8 cellular contexts compared by ENCODE assay signal in the genomic region with DNA sequence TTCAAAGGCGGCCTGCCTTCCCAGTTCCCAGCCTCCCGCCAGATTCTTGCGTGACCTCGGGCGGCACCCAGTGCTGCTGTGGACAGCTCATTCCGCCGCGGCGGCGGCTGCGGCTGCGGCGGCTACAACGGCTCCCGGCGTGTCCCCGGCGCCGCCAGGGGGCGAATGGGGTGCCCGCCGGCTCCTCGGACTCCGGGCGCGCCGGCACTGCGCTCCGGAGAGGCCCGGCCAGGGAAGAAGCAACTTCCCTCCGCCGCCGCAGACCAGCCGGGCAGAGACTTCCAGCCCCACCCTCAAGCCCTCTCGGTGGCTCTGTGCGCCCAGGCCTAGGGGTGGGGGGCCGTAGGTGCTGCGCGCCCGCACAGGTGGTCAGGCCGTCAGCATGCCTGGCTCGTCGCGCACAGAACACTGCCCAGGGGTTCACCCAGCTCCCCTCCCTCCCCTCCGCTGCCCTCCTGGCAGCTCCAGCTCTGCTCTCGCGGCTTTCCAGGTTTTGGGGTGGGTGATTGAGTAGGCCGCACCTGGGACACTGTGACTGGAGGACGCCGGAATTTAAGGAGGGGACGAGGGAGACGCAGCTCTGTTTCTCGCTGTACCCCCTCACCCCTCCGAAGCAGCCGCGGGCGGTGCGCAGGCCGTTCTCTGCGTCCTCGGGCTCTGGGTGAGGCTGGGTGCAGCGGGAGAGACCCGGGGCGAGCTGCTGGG. TPM values are rescaled to one million over a fixed set of nuclear protein-coding genes. Genes with fewer than 3 reads are reported as not detected.
DNase-seq lines count a peak whose midpoint lies in the region; ATAC-seq and TF ChIP-seq lines count a peak whose summit lies in the region.

No MANE protein-coding gene starts in this region.

- no peak overlapping the region for H3K27ac Mint-ChIP-seq in activated CD4-positive, alpha-beta T cell treated with anti-CD3 and anti-CD28 coated beads for 36 hours

- CTCF ChIA-PET in activated CD4-positive, alpha-beta T cell treated with anti-CD3 and anti-CD28 coated beads for 36 hours (lab: Charles Lee) = interaction anchor here (0.6 to 8.1 kb wide), 24 partner anchors 8 to 380 kb away, joined by 3 to 108 read pairs (median 5); a partner anchor contains a TSS

- POLR2A ChIA-PET in activated CD4-positive, alpha-beta T cell treated with anti-CD3 and anti-CD28 coated beads for 36 hours (lab: Charles Lee) = interaction anchor here (0.7 to 1.0 kb wide), 2 partner anchors 14 to 65 kb away, joined by 3 read pairs; no protein-coding TSS in a partner anchor

- TF ChIP-seq EP300 in Ishikawa (IDR thresholded peaks at IDR 0.05; ENCODE audit: borderline replicate concordance) = no peak

- peak; percentile 79 for DNase-seq in activated CD4-positive, alpha-beta T cell treated with anti-CD3 and anti-CD28 coated beads for 36 hours
- DNase-seq in dedifferentiated amniotic fluid mesenchymal stem cell (ENCODE audit: extremely low spot score) (peak; percentile 56), left colon (peak; percentile 54 to 79), DMS79 (lab: John Stamatoyannopoulos, UW) (no peak)
- DNase-seq in stimulated activated CD4-positive, alpha-beta T cell treated with anti-CD3 and anti-CD28 coated beads, Interleukin-15, amount 100 ng/mL, for 48 hours (ENCODE audit: low read depth in 2 of 2) = peak; percentile 33 to 43
- DNase-seq in NK-92 treated with Interleukin-12 subunit alpha and Interleukin-12 subunit beta, amount 100 ng/mL, for 24 hours (lab: John Stamatoyannopoulos, UW) = no peak

- ATAC-seq in GM18867 (IDR thresholded peaks at IDR 0.05; ENCODE audit: unreplicated experiment) (peak; percentile 54), left colon (peak; percentile 96)
- peak; percentile 84 for ATAC-seq in activated CD4-positive, alpha-beta T cell treated with anti-CD3 and anti-CD28 coated beads for 36 hours

- intact Hi-C loops in activated CD4-positive, alpha-beta T cell treated with anti-CD3 and anti-CD28 coated beads for 36 hours (cut with DNase I, micrococcal nuclease) = loop anchor here (1.0 to 2.0 kb wide), 4 partner anchors 11 to 39 kb away; a partner anchor contains a TSS
- intact Hi-C loops in left colon (cut with DNase I, micrococcal nuclease) = loop anchor here in 1 of 2 donors (10.0 kb wide), 1 partner anchor 71 kb away; no protein-coding TSS in a partner anchor

- H3K4me3 Mint-ChIP-seq in activated CD4-positive, alpha-beta T cell treated with anti-CD3 and anti-CD28 coated beads for 36 hours = peak overlapping the region; percentile 26

- peaks cover 14% of the 10 kb centered on the region for H3K4me1 Mint-ChIP-seq in activated CD4-positive, alpha-beta T cell treated with anti-CD3 and anti-CD28 coated beads for 36 hours

- peak; percentile 28; the same call in 1 of the 2 replicates for TF ChIP-seq RAD21 in Ishikawa (IDR thresholded peaks at IDR 0.05; ENCODE audit: low read depth)

- peaks cover 12% of the 10 kb centered on the region for H3K27me3 Mint-ChIP-seq in activated CD4-positive, alpha-beta T cell treated with anti-CD3 and anti-CD28 coated beads for 36 hours

- H3K9me3 Mint-ChIP-seq in activated CD4-positive, alpha-beta T cell treated with anti-CD3 and anti-CD28 coated beads for 36 hours (ENCODE audit: low read depth) = no peaks in the 10 kb centered on the region

- no peaks in the 10 kb centered on the region for H3K36me3 Mint-ChIP-seq in activated CD4-positive, alpha-beta T cell treated with anti-CD3 and anti-CD28 coated beads for 36 hours (ENCODE audit: low read depth)

TF ChIP-seq in Ishikawa, 13 proteins besides CTCF, POLR2A, EP300 and RAD21:
- TF ChIP-seq, protein P1, sequence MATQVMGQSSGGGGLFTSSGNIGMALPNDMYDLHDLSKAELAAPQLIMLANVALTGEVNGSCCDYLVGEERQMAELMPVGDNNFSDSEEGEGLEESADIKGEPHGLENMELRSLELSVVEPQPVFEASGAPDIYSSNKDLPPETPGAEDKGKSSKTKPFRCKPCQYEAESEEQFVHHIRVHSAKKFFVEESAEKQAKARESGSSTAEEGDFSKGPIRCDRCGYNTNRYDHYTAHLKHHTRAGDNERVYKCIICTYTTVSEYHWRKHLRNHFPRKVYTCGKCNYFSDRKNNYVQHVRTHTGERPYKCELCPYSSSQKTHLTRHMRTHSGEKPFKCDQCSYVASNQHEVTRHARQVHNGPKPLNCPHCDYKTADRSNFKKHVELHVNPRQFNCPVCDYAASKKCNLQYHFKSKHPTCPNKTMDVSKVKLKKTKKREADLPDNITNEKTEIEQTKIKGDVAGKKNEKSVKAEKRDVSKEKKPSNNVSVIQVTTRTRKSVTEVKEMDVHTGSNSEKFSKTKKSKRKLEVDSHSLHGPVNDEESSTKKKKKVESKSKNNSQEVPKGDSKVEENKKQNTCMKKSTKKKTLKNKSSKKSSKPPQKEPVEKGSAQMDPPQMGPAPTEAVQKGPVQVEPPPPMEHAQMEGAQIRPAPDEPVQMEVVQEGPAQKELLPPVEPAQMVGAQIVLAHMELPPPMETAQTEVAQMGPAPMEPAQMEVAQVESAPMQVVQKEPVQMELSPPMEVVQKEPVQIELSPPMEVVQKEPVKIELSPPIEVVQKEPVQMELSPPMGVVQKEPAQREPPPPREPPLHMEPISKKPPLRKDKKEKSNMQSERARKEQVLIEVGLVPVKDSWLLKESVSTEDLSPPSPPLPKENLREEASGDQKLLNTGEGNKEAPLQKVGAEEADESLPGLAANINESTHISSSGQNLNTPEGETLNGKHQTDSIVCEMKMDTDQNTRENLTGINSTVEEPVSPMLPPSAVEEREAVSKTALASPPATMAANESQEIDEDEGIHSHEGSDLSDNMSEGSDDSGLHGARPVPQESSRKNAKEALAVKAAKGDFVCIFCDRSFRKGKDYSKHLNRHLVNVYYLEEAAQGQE (IDR thresholded peaks at IDR 0.05; ENCODE audit: low read depth) = peak; percentile 73
- TF ChIP-seq EGR1 (IDR thresholded peaks at IDR 0.05) (no peak), FOXM1 (IDR thresholded peaks at IDR 0.05; ENCODE audit: borderline replicate concordance, low read depth) (no peak), TCF12 (IDR thresholded peaks at IDR 0.05; ENCODE audit: low read depth) (no peak)
TF ChIP-seq in Ishikawa: peak in this region for 1.

RNA-seq across cellular contexts. Expression of a gene that starts 20.2 kb away (rescaled TPM):
- 1 to 10 TPM; 1.7 to 1.9 TPM for total RNA-seq in activated CD4-positive, alpha-beta T cell treated with anti-CD3 and anti-CD28 coated beads for 36 hours
- total RNA-seq in left colon = 1 to 10 TPM; 8.6 to 9.3 TPM

RNA-seq across cellular contexts. Expression of a gene that starts 29.0 kb away (rescaled TPM):
- total RNA-seq in activated CD4-positive, alpha-beta T cell treated with anti-CD3 and anti-CD28 coated beads for 36 hours = 10 to 100 TPM; 15.2 to 18.7 TPM
- total RNA-seq in left colon = 100 to 1,000 TPM; 162 to 163 TPM

RNA-seq across cellular contexts. Expression of a gene that starts 32.1 kb away (rescaled TPM):
- total RNA-seq in activated CD4-positive, alpha-beta T cell treated with anti-CD3 and anti-CD28 coated beads for 36 hours = 10 to 100 TPM in 1 of 2 experiments, 1 to 10 TPM in 1; 9.5 to 10.7 TPM
- 10 to 100 TPM; 19.5 to 20.0 TPM for total RNA-seq in left colon

Comparison
In these comparisons a context has a peak if more than half of its experiments do, and no peak if none do; other contexts are left out.
1. DNase-seq: peak in activated CD4-positive, alpha-beta T cell treated with anti-CD3 and anti-CD28 coated beads for 36 hours (single experiment), dedifferentiated amniotic fluid mesenchymal stem cell (single experiment), left colon (2 of 2) and stimulated activated CD4-positive, alpha-beta T cell treated with anti-CD3 and anti-CD28 coated beads, Interleukin-15, amount 100 ng/mL, for 48 hours (2 of 2); none in NK-92 treated with Interleukin-12 subunit alpha and Interleukin-12 subunit beta, amount 100 ng/mL, for 24 hours (single experiment) and DMS79 (single experiment).
2. RNA of a gene that starts 29.0 kb away (total RNA-seq): 162 to 163 TPM in left colon; 15.2 to 18.7 TPM in activated CD4-positive, alpha-beta T cell treated with anti-CD3 and anti-CD28 coated beads for 36 hours; every median in the first group is over 4 times any median in the second.
3. Peak in every context shown above with its lines, with median percentiles within 50 percentile points of each other: ATAC-seq.